Comparison of ENCODE assay signal across 9 cellular contexts in the genomic region with DNA sequence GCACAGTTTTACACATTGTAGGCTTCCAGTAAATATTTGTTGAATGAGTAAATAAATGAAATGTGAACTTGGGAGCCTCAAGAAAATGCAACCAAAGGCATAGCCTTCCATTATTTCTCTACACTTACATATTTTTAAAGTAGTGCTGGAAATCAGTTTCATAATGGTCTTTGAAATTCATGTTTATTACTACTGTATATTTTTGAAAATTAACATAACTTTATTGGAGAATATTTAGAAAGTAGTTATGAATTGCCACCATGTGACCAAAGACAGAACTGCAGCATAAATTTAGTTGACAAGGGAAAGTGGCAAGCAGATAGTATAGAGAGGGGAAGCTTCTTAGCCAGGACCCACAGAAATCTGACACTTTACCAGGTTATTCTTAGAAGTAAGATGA. TPM values are rescaled to one million over a fixed set of nuclear protein-coding genes. Genes with fewer than 3 reads are reported as not detected.
DNase-seq lines count a peak whose midpoint lies in the region; FAIRE-seq and TF ChIP-seq lines count a peak whose summit lies in the region.
"Had no signal": no experiment of that assay in that cellular context is flagged by ENCODE, and none has a peak within 500 bp of the region (broad histone marks: within the 10 kb centered on the region; RNA-seq: fewer than 3 reads in every experiment).

No MANE protein-coding gene starts in this region.

- no peaks in the 10 kb centered on the region for H3K9me3 Mint-ChIP-seq in Caco-2 (ENCODE audit: unreplicated experiment)
- H3K9me3 Mint-ChIP-seq in T-helper 2 cell treated with Interferon-gamma antibody and Interleukin-4, amounts not matched to agents 5 μg/mL and 100 μg/mL, for 36 hours: no peaks in the 10 kb centered on the region
- H3K9me3 Mint-ChIP-seq: stimulated activated naive CD8-positive, alpha-beta T cell treated with anti-CD3 and anti-CD28 coated beads, Interleukin-15, Interleukin-2, amounts not matched to agents 100 ng/mL and 50 ng/mL, for 24 hours had no signal

- H3K27ac Mint-ChIP-seq in Caco-2 (ENCODE audit: unreplicated experiment): no peak overlapping the region
- H3K27ac Mint-ChIP-seq in T-helper 2 cell treated with Interferon-gamma antibody and Interleukin-4, amounts not matched to agents 5 μg/mL and 100 μg/mL, for 36 hours: no peak overlapping the region
- H3K27ac Mint-ChIP-seq: stimulated activated naive CD8-positive, alpha-beta T cell treated with anti-CD3 and anti-CD28 coated beads, Interleukin-15, Interleukin-2, amounts not matched to agents 100 ng/mL and 50 ng/mL, for 24 hours had no signal

- in situ Hi-C loops in GM23248 (cut with MboI): no loop called here

- H3K4me2 ChIP-seq in GM23248 (ENCODE audit: unreplicated experiment) (no peak overlapping the region), keratinocyte (ENCODE audit: control insufficient read depth, extremely low read depth, insufficient read depth, low read depth, low read length) (no peak overlapping the region)

- H3K9me1 ChIP-seq in keratinocyte (ENCODE audit: control insufficient read depth, extremely low read depth, insufficient read depth, low read length): no peaks in the 10 kb centered on the region

- no TSS peak for BruUV-seq in Caco-2 (replicated peaks; lab: Mats Ljungman, UMichigan)

- intact Hi-C loops in Caco-2 (cut with micrococcal nuclease; ENCODE audit: unreplicated experiment): loop anchor here (1.0 kb wide), 1 partner anchor 37 kb away; no protein-coding TSS in a partner anchor

- H3K4me1 Mint-ChIP-seq in Caco-2 (ENCODE audit: low read depth, unreplicated experiment): peaks cover 3% of the 10 kb centered on the region
- peaks cover 5% of the 10 kb centered on the region for H3K4me1 Mint-ChIP-seq in T-helper 2 cell treated with Interferon-gamma antibody and Interleukin-4, amounts not matched to agents 5 μg/mL and 100 μg/mL, for 36 hours (ENCODE audit: low read depth)

- no peaks in the 10 kb centered on the region for H3K27me3 Mint-ChIP-seq in Caco-2 (ENCODE audit: insufficient read depth, unreplicated experiment)
- peaks cover 4% of the 10 kb centered on the region for H3K27me3 Mint-ChIP-seq in T-helper 2 cell treated with Interferon-gamma antibody and Interleukin-4, amounts not matched to agents 5 μg/mL and 100 μg/mL, for 36 hours (ENCODE audit: low read depth)
- H3K27me3 Mint-ChIP-seq: stimulated activated naive CD8-positive, alpha-beta T cell treated with anti-CD3 and anti-CD28 coated beads, Interleukin-15, Interleukin-2, amounts not matched to agents 100 ng/mL and 50 ng/mL, for 24 hours had no signal

- H3K36me3 ChIP-seq in Caco-2 (ENCODE audit: control insufficient read depth, insufficient read depth, low read length) (no peaks in the 10 kb centered on the region), GM23248 (ENCODE audit: low read depth) (0 out of 2 replicates have a peak, but pooled peaks cover 3% of the 10 kb centered on the region), keratinocyte (ENCODE audit: control insufficient read depth in 2 of 2, extremely low read depth in 1 of 2, insufficient read depth in 2 of 2, low read length in 2 of 2) (no peaks in the 10 kb centered on the region)

- CTCF ChIA-PET in Caco-2 (lab: Charles Lee): interaction anchor here (0.8 kb wide), 1 partner anchor 9 kb away, joined by 3 read pairs; no protein-coding TSS in a partner anchor

- dilution Hi-C loops in keratinocyte (cut with MboI; ENCODE audit: extremely low pct_ligation_motif_present, low sequenced_read_pairs): no loop called here

- no peak for FAIRE-seq in keratinocyte (lab: Jason Lieb, UNC)

- no peaks in the 10 kb centered on the region for H3K36me3 Mint-ChIP-seq in Caco-2 (ENCODE audit: insufficient read depth, unreplicated experiment)
- peaks cover 8% of the 10 kb centered on the region for H3K36me3 Mint-ChIP-seq in T-helper 2 cell treated with Interferon-gamma antibody and Interleukin-4, amounts not matched to agents 5 μg/mL and 100 μg/mL, for 36 hours (ENCODE audit: low read depth)

- H3K9ac ChIP-seq in GM23248: no peak overlapping the region
- no peak overlapping the region for H3K9ac ChIP-seq in keratinocyte (ENCODE audit: control insufficient read depth, extremely low read depth, insufficient read depth, low read length)

- no peaks in the 10 kb centered on the region for H3K27me3 ChIP-seq in Caco-2 (replicated peaks; ENCODE audit: control insufficient read depth, insufficient read depth, low read length)
- no peaks in the 10 kb centered on the region for H3K27me3 ChIP-seq in GM23248 (replicated peaks; ENCODE audit: insufficient read depth)
- H3K27me3 ChIP-seq in keratinocyte (ENCODE audit: control insufficient read depth, extremely low read depth, insufficient read depth, low read length): no peaks in the 10 kb centered on the region

- H3K9me3 ChIP-seq in Caco-2 (no peaks in the 10 kb centered on the region), GM23248 (ENCODE audit: low read depth) (no peaks in the 10 kb centered on the region), keratinocyte (ENCODE audit: control insufficient read depth, low read depth, low read length) (no peaks in the 10 kb centered on the region)

- TF ChIP-seq CTCF in Caco-2 (IDR thresholded peaks at IDR 0.05; ENCODE audit: insufficient read depth in 1 of 2, low read depth in 1 of 2, low read length in 1 of 2, severe bottlenecking in 1 of 2, unreplicated experiment in 1 of 2) (peak; percentile 18 to 20), keratinocyte (optimal IDR thresholded peaks at IDR 0.05 in 1 of 3, IDR thresholded peaks at IDR 0.05 in 1 of 3, conservative IDR thresholded peaks at IDR 0.05 in 1 of 3; ENCODE audit: extremely low read depth in 1 of 3, insufficient read depth in 2 of 3, low read length in 3 of 3) (peak in 2 of 3 experiments; percentile 13 to 28)

- POLR2A ChIA-PET in Caco-2 (lab: Charles Lee): no interaction called here

- no peak overlapping the region for H3K4me3 ChIP-seq in Caco-2 (ENCODE audit: low read depth, low read length)
- H3K4me3 ChIP-seq in GM23248: no peak overlapping the region
- no peak overlapping the region for H3K4me3 ChIP-seq in keratinocyte (ENCODE audit: control insufficient read depth in 2 of 3, extremely low read depth in 1 of 3, insufficient read depth in 2 of 3, low read depth in 1 of 3, low read length in 3 of 3)

- H2AFZ ChIP-seq in GM23248: no peak overlapping the region
- H2AFZ ChIP-seq in keratinocyte (ENCODE audit: control insufficient read depth, low read length): no peak overlapping the region

- H3K27ac ChIP-seq in GM23248 (no peak overlapping the region), keratinocyte (ENCODE audit: control insufficient read depth, insufficient read depth, low read length) (no peak overlapping the region)

- H3K79me2 ChIP-seq in GM23248 (ENCODE audit: insufficient read depth) (peaks cover 5% of the 10 kb centered on the region; the same call in 1 of the 2 replicates), keratinocyte (ENCODE audit: control insufficient read depth, insufficient read depth, low read length) (no peaks in the 10 kb centered on the region)

- DNase-seq in Caco-2 (peak in 1 of 2 experiments; percentile 3), GM23248 (peak; percentile 24), SW480 (ENCODE audit: low spot score) (peak; percentile 21), keratinocyte (ENCODE audit: low read depth, low spot score) (no peak), NCI-H128 (lab: John Stamatoyannopoulos, UW; ENCODE audit: unreplicated experiment) (no peak)
- DNase-seq in T-helper 2 cell treated with Interferon-gamma antibody and Interleukin-4, amounts not matched to agents 5 μg/mL and 100 μg/mL, for 36 hours (ENCODE audit: low spot score): no peak
- DNase-seq in activated CD8-positive, alpha-beta memory T cell treated with anti-CD3 and anti-CD28 coated beads for 24 hours: no peak
- DNase-seq in stimulated activated CD4-positive, alpha-beta T cell treated with anti-CD3 and anti-CD28 coated beads, Interleukin-2, amount 100 ng/mL, for 24 hours: no peak

- H3F3A ChIP-seq in GM23248 (ENCODE audit: insufficient read depth): no peaks in the 10 kb centered on the region

- no peaks in the 10 kb centered on the region for H3K9me2 ChIP-seq in GM23248 (ENCODE audit: insufficient read depth)

- no peak overlapping the region for H3K4me3 Mint-ChIP-seq in Caco-2 (ENCODE audit: unreplicated experiment)
- no peak overlapping the region for H3K4me3 Mint-ChIP-seq in T-helper 2 cell treated with Interferon-gamma antibody and Interleukin-4, amounts not matched to agents 5 μg/mL and 100 μg/mL, for 36 hours
- H3K4me3 Mint-ChIP-seq: stimulated activated naive CD8-positive, alpha-beta T cell treated with anti-CD3 and anti-CD28 coated beads, Interleukin-15, Interleukin-2, amounts not matched to agents 100 ng/mL and 50 ng/mL, for 24 hours had no signal

- H4K20me1 ChIP-seq in GM23248 (ENCODE audit: insufficient read depth) (no peaks in the 10 kb centered on the region), keratinocyte (ENCODE audit: control insufficient read depth, extremely low read depth, insufficient read depth, low read length) (no peaks in the 10 kb centered on the region)

- H3K4me1 ChIP-seq in Caco-2: peaks cover 3% of the 10 kb centered on the region; the same call in 1 of the 2 replicates
- no peaks in the 10 kb centered on the region for H3K4me1 ChIP-seq in GM23248 (ENCODE audit: insufficient read depth)
- H3K4me1 ChIP-seq in keratinocyte (ENCODE audit: control insufficient read depth, extremely low read depth, insufficient read depth, low read length): peaks cover 15% of the 10 kb centered on the region

RNA-seq across cellular contexts. Expression of a gene that starts 6.4 kb away (rescaled TPM):
- 21.5 and 22.0 TPM in 2 replicates for total RNA-seq in Caco-2 (2022)
- 87.3 and 97.7 TPM in 2 replicates for total RNA-seq in GM23248 (2014; rRNA removed; shearing (Covaris generic))
- polyA plus RNA-seq in GM23248 (2016; fragmentation: Nextera tagmentation; extraction: Ambion mirVana) (104 TPM in 2 replicates), keratinocyte (45.6 to 84.7 TPM (median 53.6 TPM) in 3 replicates)
- 15.9 TPM for polyA plus RNA-seq in keratinocyte (2011; ENCODE audit: low read depth)
- polyA plus RNA-seq in keratinocyte (2011; cell fraction: cytosol; rRNA removed): 62.1 and 93.7 TPM in 2 replicates
- 28.4 and 42.3 TPM in 2 replicates for polyA plus RNA-seq in keratinocyte (2011; cell fraction: nucleus; rRNA removed)
- 33.3 and 60.6 TPM in 2 replicates for polyA plus RNA-seq in keratinocyte (2012; ENCODE audit: low replicate concordance)
- polyA minus RNA-seq in keratinocyte: 2.1 to 18.6 TPM (median 10.2 TPM) in 3 replicates
- polyA minus RNA-seq in keratinocyte (2011; cell fraction: cytosol; rRNA and poly(A)+ RNA removed): 11.1 TPM
- polyA minus RNA-seq in keratinocyte (2011; cell fraction: nucleus; rRNA and poly(A)+ RNA removed): 4.7 and 12.5 TPM in 2 replicates

RNA-seq across cellular contexts. Expression of a gene that starts 28.0 kb away (rescaled TPM):
- total RNA-seq in Caco-2 (2022): not detected in 2 replicates
- total RNA-seq in GM23248 (2014; rRNA removed; shearing (Covaris generic)): not detected in 2 replicates
- not detected in 2 replicates for polyA plus RNA-seq in GM23248 (2016; fragmentation: Nextera tagmentation; extraction: Ambion mirVana)
- not detected in 3 replicates for polyA plus RNA-seq in keratinocyte
- polyA plus RNA-seq in keratinocyte (2011; ENCODE audit: low read depth): not detected
- not detected in 2 replicates for polyA plus RNA-seq in keratinocyte (2011; cell fraction: cytosol; rRNA removed)
- not detected in 2 replicates for polyA plus RNA-seq in keratinocyte (2011; cell fraction: nucleus; rRNA removed)
- polyA plus RNA-seq in keratinocyte (2012; ENCODE audit: low replicate concordance): not detected in 2 replicates
- polyA minus RNA-seq in keratinocyte: not detected in 3 replicates
- not detected for polyA minus RNA-seq in keratinocyte (2011; cell fraction: cytosol; rRNA and poly(A)+ RNA removed)
- not detected in 2 replicates for polyA minus RNA-seq in keratinocyte (2011; cell fraction: nucleus; rRNA and poly(A)+ RNA removed)

RNA-seq across cellular contexts. Expression of a gene that starts 33.6 kb away (rescaled TPM):
- total RNA-seq in Caco-2 (2022): 2.2 and 2.5 TPM in 2 replicates
- 0.54 and 2.4 TPM in 2 replicates for total RNA-seq in GM23248 (2014; rRNA removed; shearing (Covaris generic))
- 2.4 TPM in 2 replicates for polyA plus RNA-seq in GM23248 (2016; fragmentation: Nextera tagmentation; extraction: Ambion mirVana)
- 11.8 to 20.0 TPM (median 14.3 TPM) in 3 replicates for polyA plus RNA-seq in keratinocyte
- 14.1 TPM for polyA plus RNA-seq in keratinocyte (2011; ENCODE audit: low read depth)
- 16.9 and 26.4 TPM in 2 replicates for polyA plus RNA-seq in keratinocyte (2011; cell fraction: cytosol; rRNA removed)
- polyA plus RNA-seq in keratinocyte (2011; cell fraction: nucleus; rRNA removed): 9.4 and 13.4 TPM in 2 replicates
- 11.0 and 14.7 TPM in 2 replicates for polyA plus RNA-seq in keratinocyte (2012; ENCODE audit: low replicate concordance)
- 0.79 to 3.7 TPM (median 2.0 TPM) in 3 replicates for polyA minus RNA-seq in keratinocyte
- 9.0 TPM for polyA minus RNA-seq in keratinocyte (2011; cell fraction: cytosol; rRNA and poly(A)+ RNA removed)
- polyA minus RNA-seq in keratinocyte (2011; cell fraction: nucleus; rRNA and poly(A)+ RNA removed): 0.95 and 4.8 TPM in 2 replicates

Comparison
In these comparisons a context has a peak if more than half of its experiments do, and no peak if none do; other contexts are left out.
1. DNase-seq: peak in GM23248 (single experiment) and SW480 (single experiment); none in keratinocyte (single experiment), NCI-H128 (single experiment), T-helper 2 cell treated with Interferon-gamma antibody and Interleukin-4, amounts not matched to agents 5 μg/mL and 100 μg/mL, for 36 hours (single experiment), activated CD8-positive, alpha-beta memory T cell treated with anti-CD3 and anti-CD28 coated beads for 24 hours (single experiment) and stimulated activated CD4-positive, alpha-beta T cell treated with anti-CD3 and anti-CD28 coated beads, Interleukin-2, amount 100 ng/mL, for 24 hours (0 of 2).